In the genomic region with DNA sequence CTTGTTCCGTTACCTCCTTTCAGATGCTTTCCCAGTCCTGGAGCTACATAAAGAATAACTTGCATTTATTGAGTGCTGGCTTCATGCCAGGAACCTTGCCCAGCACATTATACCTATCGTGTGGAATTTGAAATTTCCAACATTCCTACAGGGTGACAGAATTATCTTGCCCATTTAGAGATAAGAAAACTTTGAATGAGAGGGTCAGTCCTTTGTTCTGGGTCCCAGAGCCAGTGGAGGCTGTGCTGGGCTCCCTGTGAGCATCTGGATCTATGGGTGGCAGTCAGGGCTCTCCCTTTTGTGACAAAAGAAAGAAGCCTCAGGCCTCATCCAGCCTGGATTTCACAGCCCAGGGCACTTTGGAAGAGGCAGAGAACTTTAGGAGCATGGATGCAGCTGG, we compare ENCODE assay signal across 23 cellular contexts. TPM values are rescaled to one million over a fixed set of nuclear protein-coding genes. Genes with fewer than 3 reads are reported as not detected.
DNase-seq lines count a peak whose midpoint lies in the region; ATAC-seq, FAIRE-seq and TF ChIP-seq lines count a peak whose summit lies in the region.
"Had no signal": no experiment of that assay in that cellular context is flagged by ENCODE, and none has a peak within 500 bp of the region (broad histone marks: within the 10 kb centered on the region; RNA-seq: fewer than 3 reads in every experiment).

No MANE protein-coding gene starts in this region.

- intact Hi-C loops in Calu3 (cut with micrococcal nuclease; ENCODE audit: unreplicated experiment) = no loop called here
- intact Hi-C loops in activated T-helper 1 cell treated with anti-CD3 and anti-CD28 coated beads, Interleukin-12 subunit alpha, Interleukin-12 subunit beta, Interleukin-2, Interleukin-4 antibody, amounts not matched to agents 30 ng/mL and 10 ng/mL and 1 ng/mL, durations not matched to agents 14 hours and 24 hours and 36 hours (cut with micrococcal nuclease) = no loop called here

- H3K9me3 Mint-ChIP-seq in Calu3 (ENCODE audit: low read depth, unreplicated experiment) = no peaks in the 10 kb centered on the region
- no peaks in the 10 kb centered on the region for H3K9me3 Mint-ChIP-seq in activated T-helper 1 cell treated with anti-CD3 and anti-CD28 coated beads, Interleukin-12 subunit alpha, Interleukin-12 subunit beta, Interleukin-2, Interleukin-4 antibody, amounts not matched to agents 30 ng/mL and 10 ng/mL and 1 ng/mL, durations not matched to agents 14 hours and 24 hours and 36 hours
- H3K9me3 Mint-ChIP-seq: activated naive CD8-positive, alpha-beta T cell treated with anti-CD3 and anti-CD28 coated beads, Interleukin-2, amount 50 U/mL, for 24 hours; naive thymus-derived CD4-positive, alpha-beta T cell had no signal

- peaks cover 4 to 7% of the 10 kb centered on the region in 2 donors for H3K36me3 ChIP-seq in small intestine (ENCODE audit: control insufficient read depth in 2 of 2, insufficient read depth in 2 of 2, low read length in 2 of 2)
- H3K36me3 ChIP-seq: breast epithelium had no signal

- H3K9me3 ChIP-seq in small intestine (ENCODE audit: control insufficient read depth, low read depth) = no peaks in the 10 kb centered on the region
- H3K9me3 ChIP-seq: breast epithelium had no signal

- BruUV-seq in Calu3 (replicated peaks; lab: Mats Ljungman, UMichigan) = no TSS peak

- FAIRE-seq in small intestine (lab: Jason Lieb, UNC) = no peak
- FAIRE-seq: colon had no signal

- no peak overlapping the region for H3K27ac ChIP-seq in small intestine (ENCODE audit: low read depth in 1 of 2, low read length in 1 of 2)
- H3K27ac ChIP-seq: breast epithelium, GM23248 had no signal

- WGBS in small intestine, 3 donors = 29 to 59% (median 30%) methylated on average over 2 of the region's 2 CpGs

- peaks cover 32% of the 10 kb centered on the region for H3K4me1 Mint-ChIP-seq in Calu3 (ENCODE audit: low read depth, unreplicated experiment)
- peaks cover 15% of the 10 kb centered on the region for H3K4me1 Mint-ChIP-seq in activated T-helper 1 cell treated with anti-CD3 and anti-CD28 coated beads, Interleukin-12 subunit alpha, Interleukin-12 subunit beta, Interleukin-2, Interleukin-4 antibody, amounts not matched to agents 30 ng/mL and 10 ng/mL and 1 ng/mL, durations not matched to agents 14 hours and 24 hours and 36 hours (ENCODE audit: low read depth)

- H3K4me3 Mint-ChIP-seq in Calu3 (ENCODE audit: low read depth, unreplicated experiment) = no peak overlapping the region
- H3K4me3 Mint-ChIP-seq in activated T-helper 1 cell treated with anti-CD3 and anti-CD28 coated beads, Interleukin-12 subunit alpha, Interleukin-12 subunit beta, Interleukin-2, Interleukin-4 antibody, amounts not matched to agents 30 ng/mL and 10 ng/mL and 1 ng/mL, durations not matched to agents 14 hours and 24 hours and 36 hours = peak overlapping the region; percentile 8
- H3K4me3 Mint-ChIP-seq: activated naive CD8-positive, alpha-beta T cell treated with anti-CD3 and anti-CD28 coated beads, Interleukin-2, amount 50 U/mL, for 24 hours had no signal

- H3K27me3 ChIP-seq in small intestine (ENCODE audit: control insufficient read depth in 2 of 2, insufficient read depth in 2 of 2, low read length in 2 of 2) = no peaks in the 10 kb centered on the region
- H3K27me3 ChIP-seq: breast epithelium had no signal

- H3K4me3 ChIP-seq in small intestine (ENCODE audit: low read depth in 1 of 2, low read length in 2 of 2) = no peak overlapping the region
- H3K4me3 ChIP-seq: breast epithelium, GM23248 had no signal

- DNase-seq in Calu3 (peak; percentile 45), kidney glomerular epithelial cell (lab: John Stamatoyannopoulos, UW) (peak; percentile 73), small intestine (peak; percentile 46), activated gamma-delta T cell treated with Interleukin-2 at 50 U/mL for 16 hours (no peak)
- no peak for DNase-seq in activated T-helper 1 cell treated with anti-CD3 and anti-CD28 coated beads, Interleukin-12 subunit alpha, Interleukin-12 subunit beta, Interleukin-2, Interleukin-4 antibody, amounts not matched to agents 30 ng/mL and 10 ng/mL and 1 ng/mL, durations not matched to agents 14 hours and 24 hours and 36 hours (ENCODE audit: low spot score)
- DNase-seq: activated CD8-positive, alpha-beta memory T cell treated with anti-CD3 and anti-CD28 coated beads, Interleukin-2, amount 50 U/mL, for 4 hours; activated effector memory CD4-positive, alpha-beta T cell treated with anti-CD3 and anti-CD28 coated beads, Interleukin-2, amount 50 U/mL, for 16 hours; activated naive CD8-positive, alpha-beta T cell treated with anti-CD3 and anti-CD28 coated beads, Interleukin-2, amount 50 U/mL, for 24 hours; DND-41; GM23248; left colon; naive thymus-derived CD4-positive, alpha-beta T cell; NCI-H1105 treated with DMSO at 0.1 percent for 48 hours; NCI-H2081 treated with DMSO at 0.1 percent for 48 hours; NCI-H526; T-helper 9 cell had no signal

- no peak overlapping the region for H3K27ac Mint-ChIP-seq in Calu3 (ENCODE audit: unreplicated experiment)
- peak overlapping the region; percentile 15 for H3K27ac Mint-ChIP-seq in activated T-helper 1 cell treated with anti-CD3 and anti-CD28 coated beads, Interleukin-12 subunit alpha, Interleukin-12 subunit beta, Interleukin-2, Interleukin-4 antibody, amounts not matched to agents 30 ng/mL and 10 ng/mL and 1 ng/mL, durations not matched to agents 14 hours and 24 hours and 36 hours
- H3K27ac Mint-ChIP-seq: activated naive CD8-positive, alpha-beta T cell treated with anti-CD3 and anti-CD28 coated beads, Interleukin-2, amount 50 U/mL, for 24 hours had no signal

- peaks cover 0 to 1% of the 10 kb centered on the region in 2 donors for H3K4me1 ChIP-seq in small intestine (ENCODE audit: control insufficient read depth in 2 of 2, insufficient read depth in 1 of 2, low read depth in 1 of 2, low read length in 1 of 2)
- H3K4me1 ChIP-seq: breast epithelium had no signal

- TF ChIP-seq CTCF in Calu3 (IDR thresholded peaks at IDR 0.05; ENCODE audit: unreplicated experiment) = no peak

- CTCF ChIA-PET in Calu3 (lab: Charles Lee) = no interaction called here

- no peaks in the 10 kb centered on the region for H3K27me3 Mint-ChIP-seq in Calu3 (ENCODE audit: unreplicated experiment)
- H3K27me3 Mint-ChIP-seq in activated T-helper 1 cell treated with anti-CD3 and anti-CD28 coated beads, Interleukin-12 subunit alpha, Interleukin-12 subunit beta, Interleukin-2, Interleukin-4 antibody, amounts not matched to agents 30 ng/mL and 10 ng/mL and 1 ng/mL, durations not matched to agents 14 hours and 24 hours and 36 hours (ENCODE audit: insufficient read depth) = no peaks in the 10 kb centered on the region

- peaks cover 25% of the 10 kb centered on the region for H3K36me3 Mint-ChIP-seq in Calu3 (ENCODE audit: insufficient read depth, unreplicated experiment)
- H3K36me3 Mint-ChIP-seq in activated T-helper 1 cell treated with anti-CD3 and anti-CD28 coated beads, Interleukin-12 subunit alpha, Interleukin-12 subunit beta, Interleukin-2, Interleukin-4 antibody, amounts not matched to agents 30 ng/mL and 10 ng/mL and 1 ng/mL, durations not matched to agents 14 hours and 24 hours and 36 hours (ENCODE audit: low read depth) = peaks cover 20% of the 10 kb centered on the region

- ATAC-seq in HG02981 (IDR thresholded peaks at IDR 0.05; ENCODE audit: unreplicated experiment) (no peak), HG02642 (IDR thresholded peaks at IDR 0.05; ENCODE audit: poor library complexity, unreplicated experiment) (no peak)
- ATAC-seq: activated naive CD8-positive, alpha-beta T cell treated with anti-CD3 and anti-CD28 coated beads, Interleukin-2, amount 50 U/mL, for 24 hours; left colon; naive thymus-derived CD4-positive, alpha-beta T cell had no signal

RNA-seq across cellular contexts. Expression of a gene that starts 3.2 kb away (rescaled TPM):
- 12.6 and 13.6 TPM in 2 replicates for total RNA-seq in Calu3 (2022)
- total RNA-seq in activated T-helper 1 cell treated with anti-CD3 and anti-CD28 coated beads, Interleukin-12 subunit alpha, Interleukin-12 subunit beta, Interleukin-2, Interleukin-4 antibody, amounts not matched to agents 30 ng/mL and 10 ng/mL and 1 ng/mL, durations not matched to agents 14 hours and 24 hours and 36 hours = 6.5 and 8.9 TPM in 2 replicates
- 100 to 1,000 TPM; 194 to 316 (median 217) TPM for polyA plus RNA-seq in small intestine

RNA-seq across cellular contexts. Expression of a gene that starts 8.7 kb away (rescaled TPM):
- total RNA-seq in Calu3 (2022) = 2.5 and 3.2 TPM in 2 replicates
- 19.0 and 19.2 TPM in 2 replicates for total RNA-seq in activated T-helper 1 cell treated with anti-CD3 and anti-CD28 coated beads, Interleukin-12 subunit alpha, Interleukin-12 subunit beta, Interleukin-2, Interleukin-4 antibody, amounts not matched to agents 30 ng/mL and 10 ng/mL and 1 ng/mL, durations not matched to agents 14 hours and 24 hours and 36 hours
- polyA plus RNA-seq in small intestine = 10 to 100 TPM; 29.4 to 66.2 (median 42.2) TPM

RNA-seq across cellular contexts. Expression of a gene that starts 28.5 kb away (rescaled TPM):
- total RNA-seq in Calu3 (2022) = 15.4 TPM in 2 replicates
- total RNA-seq in activated T-helper 1 cell treated with anti-CD3 and anti-CD28 coated beads, Interleukin-12 subunit alpha, Interleukin-12 subunit beta, Interleukin-2, Interleukin-4 antibody, amounts not matched to agents 30 ng/mL and 10 ng/mL and 1 ng/mL, durations not matched to agents 14 hours and 24 hours and 36 hours = 77.4 and 86.4 TPM in 2 replicates
- 100 to 1,000 TPM in 2 of 3 donors, 1 to 10 TPM in 1; 2.7 to 175 (median 101) TPM for polyA plus RNA-seq in small intestine
- total RNA-seq: glomerular endothelial cell, GM23248, left colon, mesenteric fat pad had no signal
- polyA plus RNA-seq: GM23248 had no signal

RNA-seq across cellular contexts. Expression of a gene that starts 39.5 kb away (rescaled TPM):
- total RNA-seq in Calu3 (2022) = 34.0 and 54.6 TPM in 2 replicates
- 92.4 and 100 TPM in 2 replicates for total RNA-seq in activated T-helper 1 cell treated with anti-CD3 and anti-CD28 coated beads, Interleukin-12 subunit alpha, Interleukin-12 subunit beta, Interleukin-2, Interleukin-4 antibody, amounts not matched to agents 30 ng/mL and 10 ng/mL and 1 ng/mL, durations not matched to agents 14 hours and 24 hours and 36 hours
- 10 to 100 TPM; 25.9 to 38.3 (median 32.0) TPM for polyA plus RNA-seq in small intestine

RNA-seq across cellular contexts. Expression of a gene that starts 39.7 kb away (rescaled TPM):
- total RNA-seq in Calu3 (2022) = not detected in 2 replicates
- 0.44 and 1.2 TPM in 2 replicates for total RNA-seq in activated T-helper 1 cell treated with anti-CD3 and anti-CD28 coated beads, Interleukin-12 subunit alpha, Interleukin-12 subunit beta, Interleukin-2, Interleukin-4 antibody, amounts not matched to agents 30 ng/mL and 10 ng/mL and 1 ng/mL, durations not matched to agents 14 hours and 24 hours and 36 hours
- polyA plus RNA-seq in small intestine = under 1 TPM in 1 of 3 donors, not detected in 2; 0.28 TPM
- total RNA-seq: breast epithelium, glomerular endothelial cell, GM23248, mesenteric fat pad, subcutaneous adipose tissue had no signal
- polyA plus RNA-seq: GM23248; naive thymus-derived CD4-positive, alpha-beta T cell had no signal

Comparison
In these comparisons a context has a peak if more than half of its experiments do, and no peak if none do; other contexts are left out.
1. DNase-seq: peak in Calu3 (single experiment), kidney glomerular epithelial cell (single experiment) and small intestine (single experiment); none in activated T-helper 1 cell treated with anti-CD3 and anti-CD28 coated beads, Interleukin-12 subunit alpha, Interleukin-12 subunit beta, Interleukin-2, Interleukin-4 antibody, amounts not matched to agents 30 ng/mL and 10 ng/mL and 1 ng/mL, durations not matched to agents 14 hours and 24 hours and 36 hours (single experiment) and activated gamma-delta T cell treated with Interleukin-2 at 50 U/mL for 16 hours (single experiment).